Comparison of ENCODE assay signal across 8 cellular contexts in genomic region chr2:75403991-75404428, GRCh38.
DNase-seq lines count a peak whose midpoint lies in the region; ATAC-seq, FAIRE-seq and TF ChIP-seq lines count a peak whose summit lies in the region.

No MANE protein-coding gene starts in this region.

- H2BK20ac ChIP-seq in IMR-90 (ENCODE audit: low read depth, low read length) (no peak overlapping the region), H1 (ENCODE audit: low read length) (no peak overlapping the region)

- H2BK15ac ChIP-seq in IMR-90 (ENCODE audit: low read depth, low read length) (no peak overlapping the region), H1 (ENCODE audit: low read length) (no peak overlapping the region)

- H3K9ac ChIP-seq in IMR-90 (ENCODE audit: low read depth, low read length): no peak overlapping the region
- no peak overlapping the region for H3K9ac ChIP-seq in H1 (replicated peaks in 1 of 4; ENCODE audit: extremely low read depth in 1 of 4, low read depth in 3 of 4, low read length in 3 of 4)

- H3K9me1 ChIP-seq in IMR-90 (ENCODE audit: insufficient read depth, low read length): no peaks in the 10 kb centered on the region

- H2AK9ac ChIP-seq in IMR-90 (replicated peaks; ENCODE audit: low read depth, low read length, poor library complexity): no peak overlapping the region

- H2BK5ac ChIP-seq in IMR-90 (ENCODE audit: low read depth, low read length, poor library complexity, severe bottlenecking): no peak overlapping the region
- no peak overlapping the region for H2BK5ac ChIP-seq in H1 (ENCODE audit: low read depth, low read length)

- CTCF ChIA-PET in IMR-90 (lab: Yijun Ruan, JAX) (interaction anchor here (1.5 kb wide), 1 partner anchor 162 kb away, joined by 4 read pairs; no protein-coding TSS in a partner anchor), H1 (lab: Charles Lee; ENCODE audit: partially characterized antibody) (interaction anchor here (0.7 to 1.5 kb wide), 6 partner anchors 11 to 477 kb away, joined by 3 to 4 read pairs (median 3); no protein-coding TSS in a partner anchor)

- H3K36me3 ChIP-seq in IMR-90 (ENCODE audit: control insufficient read depth, insufficient read depth, low read length): no peaks in the 10 kb centered on the region
- H3K36me3 ChIP-seq in H1 (ENCODE audit: control insufficient read depth in 2 of 4, insufficient read depth in 4 of 4, low read length in 3 of 4): no peaks in the 10 kb centered on the region
- H3K36me3 ChIP-seq in mucosa of descending colon (ENCODE audit: low read depth): no peaks in the 10 kb centered on the region

- H3K27ac ChIP-seq in IMR-90 (ENCODE audit: insufficient read depth, low read length) (no peak overlapping the region), H1 (ENCODE audit: low read depth, low read length) (no peak overlapping the region)

- in situ Hi-C loops in IMR-90 (cut with MboI; ENCODE audit: low sequenced_read_pairs): loop anchor here (5.0 to 25.0 kb wide), 3 partner anchors 202 to 717 kb away; no protein-coding TSS in a partner anchor

- H3K14ac ChIP-seq in IMR-90 (replicated peaks; ENCODE audit: low read depth, low read length) (no peak overlapping the region), H1 (ENCODE audit: insufficient read length) (no peak overlapping the region)

- H3K4ac ChIP-seq in IMR-90 (ENCODE audit: low read depth, low read length) (no peak overlapping the region), H1 (replicated peaks; ENCODE audit: insufficient read length, low read depth, low read length) (no peak overlapping the region)

- peak; percentile 93 for TF ChIP-seq RAD21 in IMR-90 (IDR thresholded peaks at IDR 0.05; ENCODE audit: low read length)
- TF ChIP-seq RAD21 in H1 (IDR thresholded peaks at IDR 0.05 in 1 of 2, conservative IDR thresholded peaks at IDR 0.05 in 1 of 2; ENCODE audit: low read depth in 2 of 2, low read length in 2 of 2): peak; percentile 88 to 95

- H3K23me2 ChIP-seq in H1 (ENCODE audit: low read depth, low read length): no peaks in the 10 kb centered on the region

- H3K27me3 ChIP-seq in IMR-90 (ENCODE audit: control insufficient read depth, insufficient read depth, low read length) (peaks cover 14% of the 10 kb centered on the region), H1 (replicated peaks in 1 of 4; ENCODE audit: control insufficient read depth in 3 of 4, extremely low read depth in 1 of 4, insufficient read depth in 3 of 4, low read length in 3 of 4) (no peaks in the 10 kb centered on the region)

- no peak overlapping the region for H2AK5ac ChIP-seq in IMR-90 (ENCODE audit: low read depth, low read length)
- no peak overlapping the region for H2AK5ac ChIP-seq in H1 (ENCODE audit: low read depth, low read length)

- no peak overlapping the region for H3K4me3 ChIP-seq in IMR-90 (ENCODE audit: insufficient read depth, low read depth, low read length)
- H3K4me3 ChIP-seq in H1 (ENCODE audit: extremely low read depth in 1 of 4, insufficient read depth in 2 of 4, low read depth in 3 of 4, low read length in 4 of 4): no peak overlapping the region
- no peak overlapping the region for H3K4me3 ChIP-seq in mucosa of descending colon

- H2BK12ac ChIP-seq in H1 (ENCODE audit: low read depth, low read length): no peak overlapping the region

- no peak overlapping the region for H3K23ac ChIP-seq in IMR-90 (ENCODE audit: low read depth, low read length)
- H3K23ac ChIP-seq in H1 (ENCODE audit: insufficient read length): no peak overlapping the region

- POLR2A ChIA-PET in IMR-90 (lab: Charles Lee; ENCODE audit: unreplicated experiment): no interaction called here
- POLR2A ChIA-PET in H1 (lab: Charles Lee; ENCODE audit: partially characterized antibody): no interaction called here

- H2AFZ ChIP-seq in IMR-90 (replicated peaks; ENCODE audit: low read length, poor library complexity) (no peak overlapping the region), H1 (ENCODE audit: low read length) (no peak overlapping the region)

- TF ChIP-seq POLR2A in IMR-90 (IDR thresholded peaks at IDR 0.05; ENCODE audit: low read depth, low read length) (no peak), H1 (IDR thresholded peaks at IDR 0.05; ENCODE audit: control extremely low read depth in 1 of 2, low read depth in 2 of 2, low read length in 2 of 2) (no peak)

- intact Hi-C loops in IMR-90 (cut with micrococcal nuclease) (loop anchor here (1.0 to 10.0 kb wide), 7 partner anchors 205 to 713 kb away; partner anchors contain the start of gene TACR1), mucosa of descending colon (cut with DNase I, micrococcal nuclease) (loop anchor here (5.0 to 10.0 kb wide), 3 partner anchors 339 to 482 kb away; no protein-coding TSS in a partner anchor)

- WGBS in IMR-90 (ENCODE audit: extremely low coverage in 2 of 2, insufficient read length in 1 of 2), 2 experiments: no CpG with 5 or more reads among the region's 9 CpGs
- 48% methylated on average over 9 of the region's 9 CpGs; no CpG with 5 or more reads in 1 of the 2 experiments for WGBS in H1 (ENCODE audit: extremely low coverage in 1 of 2, insufficient coverage in 1 of 2, insufficient read length in 1 of 2, insufficient replicate concordance in 2 of 2, low coverage in 1 of 2, low lambda C conversion rate in 2 of 2, missing lambda C conversion rate in 1 of 2), 2 experiments

- H3K79me2 ChIP-seq in H1 (ENCODE audit: control insufficient read depth in 1 of 2, insufficient read depth in 2 of 2, low read length in 2 of 2): no peaks in the 10 kb centered on the region

- no peaks in the 10 kb centered on the region for H3K79me1 ChIP-seq in IMR-90 (ENCODE audit: low read depth in 1 of 2, low read length in 2 of 2)
- H3K79me1 ChIP-seq in H1 (ENCODE audit: low read depth, low read length): no peaks in the 10 kb centered on the region

- no peaks in the 10 kb centered on the region for H3K9me3 ChIP-seq in IMR-90 (ENCODE audit: control insufficient read depth, insufficient read depth, low read length)
- no peaks in the 10 kb centered on the region for H3K9me3 ChIP-seq in H1 (ENCODE audit: insufficient read depth in 2 of 2, low read depth in 1 of 2, low read length in 1 of 2)
- H3K9me3 ChIP-seq in mucosa of descending colon: no peaks in the 10 kb centered on the region

- H4K91ac ChIP-seq in IMR-90 (ENCODE audit: insufficient read depth, low read depth, low read length) (no peak overlapping the region), H1 (replicated peaks; ENCODE audit: insufficient read length, low read length) (no peak overlapping the region)

- no peak overlapping the region for H3K56ac ChIP-seq in IMR-90 (ENCODE audit: extremely low read depth, insufficient read depth, low read length)
- no peak overlapping the region for H3K56ac ChIP-seq in H1 (replicated peaks; ENCODE audit: insufficient read length, low read depth, low read length)

- BruUV-seq in IMR-90 (replicated peaks; lab: Mats Ljungman, UMichigan): no TSS peak

- H3K18ac ChIP-seq in IMR-90 (ENCODE audit: low read depth, low read length) (no peak overlapping the region), H1 (ENCODE audit: extremely low read depth, low read length) (no peak overlapping the region)

- peak; percentile 83 for ATAC-seq in GM21515 (IDR thresholded peaks at IDR 0.05; ENCODE audit: unreplicated experiment)
- ATAC-seq in IMR-90 (ENCODE audit: low read depth): peak; percentile 94
- peak; percentile 55 for ATAC-seq in mucosa of descending colon

- no peaks in the 10 kb centered on the region for H3K4me1 ChIP-seq in IMR-90 (ENCODE audit: control insufficient read depth, insufficient read depth, low read length)
- peaks cover 0 to 6% (median 4%) of the 10 kb centered on the region in 4 experiments; a peak in 4 of 7 replicates for H3K4me1 ChIP-seq in H1 (replicated peaks in 1 of 4; ENCODE audit: control insufficient read depth in 3 of 4, insufficient read depth in 4 of 4, low read length in 3 of 4)
- no peaks in the 10 kb centered on the region for H3K4me1 ChIP-seq in mucosa of descending colon (ENCODE audit: low read depth)

- TF ChIP-seq CTCF in IMR-90 (conservative IDR thresholded peaks at IDR 0.05; ENCODE audit: low read depth, low read length) (peak; percentile 85), H1 (IDR thresholded peaks at IDR 0.05; ENCODE audit: control extremely low read depth in 1 of 3, insufficient read depth in 1 of 3, low read depth in 1 of 3, low read length in 3 of 3) (peak in 2 of 3 experiments; percentile 80 to 81; a peak in 3 of 4 replicates), mucosa of descending colon (IDR thresholded peaks at IDR 0.05) (peak; percentile 42)

- DNase-seq in ELF-1 (ENCODE audit: low read depth, low spot score) (peak; percentile 28), IMR-90 (peak; percentile 59), RPMI7951 (ENCODE audit: low read depth) (peak; percentile 63), H1 (ENCODE audit: low read depth in 1 of 2, low spot score in 2 of 2) (peak in 1 of 2 experiments; percentile 21), mucosa of descending colon (no peak), cortex of kidney (lab: John Stamatoyannopoulos, UW) (no peak)
- no peak for DNase-seq in stimulated activated CD4-positive, alpha-beta T cell treated with anti-CD3 and anti-CD28 coated beads, Interleukin-2, amount 100 ng/mL, for 24 hours

- H3K4me2 ChIP-seq in IMR-90 (ENCODE audit: low read depth, low read length) (no peak overlapping the region), H1 (ENCODE audit: insufficient read depth in 1 of 2, low read depth in 2 of 2, low read length in 2 of 2) (no peak overlapping the region)

- H4K8ac ChIP-seq in IMR-90 (ENCODE audit: low read depth in 2 of 2, low read length in 2 of 2) (no peak overlapping the region), H1 (ENCODE audit: extremely low read depth, insufficient read depth, low read length) (no peak overlapping the region)

- TF ChIP-seq EP300 in H1 (IDR thresholded peaks at IDR 0.05; ENCODE audit: borderline replicate concordance in 1 of 2, low read depth in 2 of 2, low read length in 2 of 2): no peak

- dilution Hi-C loops in IMR-90 (cut with HindIII; ENCODE audit: low sequenced_read_pairs, unreplicated experiment): no loop called here

- H4K20me1 ChIP-seq in IMR-90 (ENCODE audit: insufficient read depth, low read length) (no peaks in the 10 kb centered on the region), H1 (replicated peaks in 1 of 2; ENCODE audit: control insufficient read depth in 1 of 2, insufficient read depth in 2 of 2, low read length in 2 of 2) (no peaks in the 10 kb centered on the region)

- H2BK120ac ChIP-seq in IMR-90 (ENCODE audit: low read depth, low read length) (no peak overlapping the region), H1 (replicated peaks; ENCODE audit: low read depth, low read length) (no peak overlapping the region)

- peak; percentile 95 for FAIRE-seq in H1 (lab: Jason Lieb, UNC)

- H4K5ac ChIP-seq in IMR-90 (ENCODE audit: low read depth, low read length): no peak overlapping the region
- no peak overlapping the region for H4K5ac ChIP-seq in H1 (ENCODE audit: insufficient read length, low read depth, low read length)

TF ChIP-seq in IMR-90, 13 proteins besides CTCF, POLR2A, EP300 and RAD21:
- TF ChIP-seq RCOR1 (IDR thresholded peaks at IDR 0.05; ENCODE audit: insufficient replicate concordance, low read length): no peak
- peak; percentile 88 for TF ChIP-seq SMC3 (IDR thresholded peaks at IDR 0.05; ENCODE audit: low read depth, low read length)
TF ChIP-seq in IMR-90: peak in this region for 1.

TF ChIP-seq in H1, 55 proteins besides CTCF, POLR2A, EP300 and RAD21 (continues in another document):
- TF ChIP-seq ZNF274 (IDR thresholded peaks at IDR 0.05; ENCODE audit: borderline replicate concordance, extremely low read depth, low read length) (no peak), KDM4A (IDR thresholded peaks at IDR 0.05; ENCODE audit: low read depth, low read length, severe bottlenecking) (no peak), GABPA (IDR thresholded peaks at IDR 0.05; ENCODE audit: borderline replicate concordance, insufficient read depth, low read length) (no peak)

Comparison
In these comparisons a context has a peak if more than half of its experiments do, and no peak if none do; other contexts are left out.
1. DNase-seq: peak in ELF-1 (single experiment), IMR-90 (single experiment) and RPMI7951 (single experiment); none in mucosa of descending colon (0 of 3), cortex of kidney (single experiment) and stimulated activated CD4-positive, alpha-beta T cell treated with anti-CD3 and anti-CD28 coated beads, Interleukin-2, amount 100 ng/mL, for 24 hours (0 of 2).
2. Peak in every context shown above with its lines, with median percentiles within 50 percentile points of each other: ATAC-seq and CTCF ChIP-seq.